Comparison of ENCODE assay signal across 1 cellular context in genomic region chr1:51878616-51879336, GRCh38.
A peak's percentile ranks its signal among the peaks of the same experiment; 100 is the strongest.
TF ChIP-seq lines count a peak whose summit lies in the region.

A gene with protein sequence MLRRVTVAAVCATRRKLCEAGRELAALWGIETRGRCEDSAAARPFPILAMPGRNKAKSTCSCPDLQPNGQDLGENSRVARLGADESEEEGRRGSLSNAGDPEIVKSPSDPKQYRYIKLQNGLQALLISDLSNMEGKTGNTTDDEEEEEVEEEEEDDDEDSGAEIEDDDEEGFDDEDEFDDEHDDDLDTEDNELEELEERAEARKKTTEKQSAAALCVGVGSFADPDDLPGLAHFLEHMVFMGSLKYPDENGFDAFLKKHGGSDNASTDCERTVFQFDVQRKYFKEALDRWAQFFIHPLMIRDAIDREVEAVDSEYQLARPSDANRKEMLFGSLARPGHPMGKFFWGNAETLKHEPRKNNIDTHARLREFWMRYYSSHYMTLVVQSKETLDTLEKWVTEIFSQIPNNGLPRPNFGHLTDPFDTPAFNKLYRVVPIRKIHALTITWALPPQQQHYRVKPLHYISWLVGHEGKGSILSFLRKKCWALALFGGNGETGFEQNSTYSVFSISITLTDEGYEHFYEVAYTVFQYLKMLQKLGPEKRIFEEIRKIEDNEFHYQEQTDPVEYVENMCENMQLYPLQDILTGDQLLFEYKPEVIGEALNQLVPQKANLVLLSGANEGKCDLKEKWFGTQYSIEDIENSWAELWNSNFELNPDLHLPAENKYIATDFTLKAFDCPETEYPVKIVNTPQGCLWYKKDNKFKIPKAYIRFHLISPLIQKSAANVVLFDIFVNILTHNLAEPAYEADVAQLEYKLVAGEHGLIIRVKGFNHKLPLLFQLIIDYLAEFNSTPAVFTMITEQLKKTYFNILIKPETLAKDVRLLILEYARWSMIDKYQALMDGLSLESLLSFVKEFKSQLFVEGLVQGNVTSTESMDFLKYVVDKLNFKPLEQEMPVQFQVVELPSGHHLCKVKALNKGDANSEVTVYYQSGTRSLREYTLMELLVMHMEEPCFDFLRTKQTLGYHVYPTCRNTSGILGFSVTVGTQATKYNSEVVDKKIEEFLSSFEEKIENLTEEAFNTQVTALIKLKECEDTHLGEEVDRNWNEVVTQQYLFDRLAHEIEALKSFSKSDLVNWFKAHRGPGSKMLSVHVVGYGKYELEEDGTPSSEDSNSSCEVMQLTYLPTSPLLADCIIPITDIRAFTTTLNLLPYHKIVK (minus strand): TSS chr1:51878727. CDS start chr1:51878615, 112 bp downstream.

TF ChIP-seq in HepG2, 621 proteins besides CTCF, POLR2A, EP300 and RAD21 (continued from another document and continues in another):
- TF ChIP-seq RERE (CRISPR knock-in tag; IDR thresholded peaks at IDR 0.05; ENCODE audit: low read depth) (peak; percentile 41; the same call in 1 of the 2 replicates), CENPT (CRISPR knock-in tag; IDR thresholded peaks at IDR 0.05; ENCODE audit: low read depth) (no peak), ZNF839 (CRISPR knock-in tag; IDR thresholded peaks at IDR 0.05; ENCODE audit: borderline replicate concordance) (no peak), SRSF9 (IDR thresholded peaks at IDR 0.05; ENCODE audit: borderline replicate concordance, insufficient read depth, low read depth, low read length, poor library complexity, severe bottlenecking) (no peak), ZBTB10 (CRISPR knock-in tag; IDR thresholded peaks at IDR 0.05; ENCODE audit: borderline replicate concordance) (no peak), ZFX (CRISPR knock-in tag; IDR thresholded peaks at IDR 0.05; ENCODE audit: low read depth) (peak; percentile 95), ZNF790 (CRISPR knock-in tag; IDR thresholded peaks at IDR 0.05; ENCODE audit: borderline replicate concordance) (no peak), ZNF83 (CRISPR knock-in tag; IDR thresholded peaks at IDR 0.05; ENCODE audit: borderline replicate concordance) (0 out of 2 replicates have a peak, but pooled peaks have one; percentile 45), ZFP37 (CRISPR knock-in tag; IDR thresholded peaks at IDR 0.05; ENCODE audit: borderline replicate concordance) (no peak; the same call in 1 of the 2 replicates), NKX3-1 (CRISPR knock-in tag; IDR thresholded peaks at IDR 0.05) (no peak; the same call in 1 of the 2 replicates), ZNF709 (CRISPR knock-in tag; IDR thresholded peaks at IDR 0.05) (0 out of 2 replicates have a peak, but pooled peaks have one; percentile 15), WIZ (CRISPR knock-in tag; IDR thresholded peaks at IDR 0.05) (no peak), SOX6 (IDR thresholded peaks at IDR 0.05) (no peak), SOX6 (CRISPR knock-in tag; IDR thresholded peaks at IDR 0.05) (0 out of 2 replicates have a peak, but pooled peaks have one; percentile 23), GATA4 (IDR thresholded peaks at IDR 0.05; ENCODE audit: borderline replicate concordance, low read depth) (peak; percentile 88), HIC2 (CRISPR knock-in tag; IDR thresholded peaks at IDR 0.05; ENCODE audit: low read depth) (no peak), BCL6 (CRISPR knock-in tag; IDR thresholded peaks at IDR 0.05) (peak; percentile 40; the same call in 1 of the 2 replicates), TRIM24 (CRISPR knock-in tag; IDR thresholded peaks at IDR 0.05) (no peak), ZNF569 (CRISPR knock-in tag; IDR thresholded peaks at IDR 0.05; ENCODE audit: borderline replicate concordance) (no peak), MBD4 (IDR thresholded peaks at IDR 0.05; ENCODE audit: borderline replicate concordance, low read length) (no peak), HDAC1 (CRISPR knock-in tag; IDR thresholded peaks at IDR 0.05) (peak; percentile 62), HOXD1 (CRISPR knock-in tag; IDR thresholded peaks at IDR 0.05) (0 out of 2 replicates have a peak, but pooled peaks have one; percentile 4), POGZ (CRISPR knock-in tag; IDR thresholded peaks at IDR 0.05) (peak; percentile 99), ARID4A (CRISPR knock-in tag; IDR thresholded peaks at IDR 0.05; ENCODE audit: borderline replicate concordance) (peak; percentile 81; the same call in 1 of the 2 replicates), NR2F1 (CRISPR knock-in tag; IDR thresholded peaks at IDR 0.05) (no peak), SNRNP70 (IDR thresholded peaks at IDR 0.05; ENCODE audit: low read depth, low read length) (no peak), TP53 (CRISPR knock-in tag; conservative IDR thresholded peaks at IDR 0.05) (no peak), ZNF749 (CRISPR knock-in tag; IDR thresholded peaks at IDR 0.05; ENCODE audit: borderline replicate concordance) (peak; percentile 67; the same call in 1 of the 2 replicates), HOXA9 (CRISPR knock-in tag; IDR thresholded peaks at IDR 0.05; ENCODE audit: borderline replicate concordance) (no peak)
- TF ChIP-seq, protein P1, sequence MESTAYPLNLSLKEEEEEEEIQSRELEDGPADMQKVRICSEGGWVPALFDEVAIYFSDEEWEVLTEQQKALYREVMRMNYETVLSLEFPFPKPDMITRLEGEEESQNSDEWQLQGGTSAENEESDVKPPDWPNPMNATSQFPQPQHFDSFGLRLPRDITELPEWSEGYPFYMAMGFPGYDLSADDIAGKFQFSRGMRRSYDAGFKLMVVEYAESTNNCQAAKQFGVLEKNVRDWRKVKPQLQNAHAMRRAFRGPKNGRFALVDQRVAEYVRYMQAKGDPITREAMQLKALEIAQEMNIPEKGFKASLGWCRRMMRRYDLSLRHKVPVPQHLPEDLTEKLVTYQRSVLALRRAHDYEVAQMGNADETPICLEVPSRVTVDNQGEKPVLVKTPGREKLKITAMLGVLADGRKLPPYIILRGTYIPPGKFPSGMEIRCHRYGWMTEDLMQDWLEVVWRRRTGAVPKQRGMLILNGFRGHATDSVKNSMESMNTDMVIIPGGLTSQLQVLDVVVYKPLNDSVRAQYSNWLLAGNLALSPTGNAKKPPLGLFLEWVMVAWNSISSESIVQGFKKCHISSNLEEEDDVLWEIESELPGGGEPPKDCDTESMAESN (CRISPR knock-in tag; conservative IDR thresholded peaks at IDR 0.05), result peak; percentile 77; the same call in 1 of the 2 replicates
- TF ChIP-seq, protein P2, sequence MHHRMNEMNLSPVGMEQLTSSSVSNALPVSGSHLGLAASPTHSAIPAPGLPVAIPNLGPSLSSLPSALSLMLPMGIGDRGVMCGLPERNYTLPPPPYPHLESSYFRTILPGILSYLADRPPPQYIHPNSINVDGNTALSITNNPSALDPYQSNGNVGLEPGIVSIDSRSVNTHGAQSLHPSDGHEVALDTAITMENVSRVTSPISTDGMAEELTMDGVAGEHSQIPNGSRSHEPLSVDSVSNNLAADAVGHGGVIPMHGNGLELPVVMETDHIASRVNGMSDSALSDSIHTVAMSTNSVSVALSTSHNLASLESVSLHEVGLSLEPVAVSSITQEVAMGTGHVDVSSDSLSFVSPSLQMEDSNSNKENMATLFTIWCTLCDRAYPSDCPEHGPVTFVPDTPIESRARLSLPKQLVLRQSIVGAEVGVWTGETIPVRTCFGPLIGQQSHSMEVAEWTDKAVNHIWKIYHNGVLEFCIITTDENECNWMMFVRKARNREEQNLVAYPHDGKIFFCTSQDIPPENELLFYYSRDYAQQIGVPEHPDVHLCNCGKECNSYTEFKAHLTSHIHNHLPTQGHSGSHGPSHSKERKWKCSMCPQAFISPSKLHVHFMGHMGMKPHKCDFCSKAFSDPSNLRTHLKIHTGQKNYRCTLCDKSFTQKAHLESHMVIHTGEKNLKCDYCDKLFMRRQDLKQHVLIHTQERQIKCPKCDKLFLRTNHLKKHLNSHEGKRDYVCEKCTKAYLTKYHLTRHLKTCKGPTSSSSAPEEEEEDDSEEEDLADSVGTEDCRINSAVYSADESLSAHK (CRISPR knock-in tag; IDR thresholded peaks at IDR 0.05; ENCODE audit: borderline replicate concordance), result no peak
- TF ChIP-seq, protein P3, sequence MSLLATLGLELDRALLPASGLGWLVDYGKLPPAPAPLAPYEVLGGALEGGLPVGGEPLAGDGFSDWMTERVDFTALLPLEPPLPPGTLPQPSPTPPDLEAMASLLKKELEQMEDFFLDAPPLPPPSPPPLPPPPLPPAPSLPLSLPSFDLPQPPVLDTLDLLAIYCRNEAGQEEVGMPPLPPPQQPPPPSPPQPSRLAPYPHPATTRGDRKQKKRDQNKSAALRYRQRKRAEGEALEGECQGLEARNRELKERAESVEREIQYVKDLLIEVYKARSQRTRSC (CRISPR knock-in tag; IDR thresholded peaks at IDR 0.05; ENCODE audit: low read depth), result no peak
